15 cellular contexts compared by ENCODE assay signal in the genomic region with DNA sequence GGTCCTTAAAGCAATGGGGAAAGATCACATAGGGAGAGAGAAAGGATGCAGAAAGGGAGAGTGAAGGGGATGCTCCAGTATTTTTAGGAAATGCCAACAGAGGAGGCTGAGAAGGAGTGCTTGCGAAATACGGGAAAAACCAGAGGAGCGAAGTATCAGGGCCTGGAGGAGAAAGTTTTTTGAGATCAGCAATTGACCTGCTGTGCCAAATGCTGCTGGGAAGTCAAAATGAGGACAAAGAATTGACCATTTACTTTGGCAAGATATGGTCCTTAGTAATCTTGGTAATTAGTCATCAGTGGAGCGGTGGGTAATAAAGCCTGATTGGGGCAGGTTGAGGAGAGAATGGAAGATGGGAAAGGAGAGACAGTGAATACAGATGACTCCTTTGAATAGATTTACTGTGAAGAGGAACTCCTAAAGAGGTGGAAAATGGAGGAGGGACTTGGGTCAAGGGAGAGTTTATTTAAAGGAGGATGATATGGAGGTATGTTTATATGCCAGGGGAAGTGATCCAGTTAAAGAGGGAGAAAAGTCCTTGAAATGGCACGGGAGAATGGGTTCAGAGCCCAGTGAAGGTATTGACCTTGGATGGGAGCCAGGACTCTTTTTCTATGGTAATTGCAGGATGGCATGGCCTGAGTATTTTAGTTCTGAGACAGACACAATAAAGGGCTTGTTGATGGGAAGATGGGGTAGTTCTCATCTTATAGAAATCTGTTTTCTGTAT.
DNase-seq lines count a peak whose midpoint lies in the region; TF ChIP-seq lines count a peak whose summit lies in the region.
"Had no signal": no experiment of that assay in that cellular context is flagged by ENCODE, and none has a peak within 500 bp of the region (broad histone marks: within the 10 kb centered on the region; RNA-seq: fewer than 3 reads in every experiment).

No MANE protein-coding gene starts in this region.

- H3K36me3 ChIP-seq in esophagus squamous epithelium, result no peaks in the 10 kb centered on the region
- H3K36me3 ChIP-seq: upper lobe of left lung had no signal

- no peak overlapping the region for H3K4me3 ChIP-seq in esophagus squamous epithelium
- H3K4me3 ChIP-seq: mucosa of descending colon, skin epidermis, upper lobe of left lung had no signal

- 42 to 43% methylated on average over 5 of the region's 5 CpGs for WGBS in esophagus squamous epithelium, 2 donors

- TF ChIP-seq CTCF in GM13976 (IDR thresholded peaks at IDR 0.05; ENCODE audit: borderline replicate concordance, control extremely low read depth, extremely low read depth, insufficient read depth, missing control alignments) (no peak), esophagus squamous epithelium (IDR thresholded peaks at IDR 0.05) (no peak)

- no peaks in the 10 kb centered on the region for H3K9me3 ChIP-seq in esophagus squamous epithelium
- H3K9me3 ChIP-seq: mucosa of descending colon, upper lobe of left lung had no signal

- DNase-seq in DMS53 treated with DMSO at 0.1 percent for 48 hours (lab: John Stamatoyannopoulos, UW; ENCODE audit: unreplicated experiment), result peak; percentile 49
- peak; percentile 93 for DNase-seq in NCI-H1092 treated with DMSO at 0.1 percent for 48 hours (lab: John Stamatoyannopoulos, UW)
- peak; percentile 54 for DNase-seq in astrocyte of the hippocampus (ENCODE audit: low read depth, low spot score)
- peak; percentile 60 for DNase-seq in kidney glomerular epithelial cell (lab: John Stamatoyannopoulos, UW)
- DNase-seq in NCI-H2107 (lab: John Stamatoyannopoulos, UW), result no peak
- DNase-seq in GM13976 (ENCODE audit: low spot score), result no peak
- no peak for DNase-seq in iPS-NIHi7 (ENCODE audit: extremely low spot score)
- no peak for DNase-seq in esophagus squamous epithelium (lab: John Stamatoyannopoulos, UW)
- DNase-seq: activated gamma-delta T cell treated with Interleukin-2 at 50 U/mL for 16 hours; effector memory CD4-positive, alpha-beta T cell; MM.1S; mucosa of descending colon; NCI-H2171 treated with DMSO at 0.1 percent for 48 hours; upper lobe of left lung had no signal

- TF ChIP-seq POLR2A in esophagus squamous epithelium (IDR thresholded peaks at IDR 0.05), result no peak

- no peaks in the 10 kb centered on the region for H3K4me1 ChIP-seq in esophagus squamous epithelium

- intact Hi-C loops in esophagus squamous epithelium (cut with DNase I), result no loop called here

- in situ Hi-C loops in GM13976 (cut with MboI; ENCODE audit: low sequenced_read_pairs, unreplicated experiment), result no loop called here

- no peak overlapping the region for H3K27ac ChIP-seq in esophagus squamous epithelium
- H3K27ac ChIP-seq: skin epidermis, upper lobe of left lung had no signal

- peaks cover 0 to 8% (median 0%) of the 10 kb centered on the region in 4 donors for H3K27me3 ChIP-seq in esophagus squamous epithelium
- H3K27me3 ChIP-seq: upper lobe of left lung had no signal

Comparison
In these comparisons a context has a peak if more than half of its experiments do, and no peak if none do; other contexts are left out.
1. DNase-seq: peak in DMS53 treated with DMSO at 0.1 percent for 48 hours (single experiment), NCI-H1092 treated with DMSO at 0.1 percent for 48 hours (single experiment), astrocyte of the hippocampus (single experiment) and kidney glomerular epithelial cell (single experiment); none in NCI-H2107 (single experiment), GM13976 (single experiment), iPS-NIHi7 (single experiment) and esophagus squamous epithelium (single experiment).